Comparison of ENCODE assay signal across 1 cellular context in genomic region chr7:143901360-143901709, GRCh38.
TF ChIP-seq lines count a peak whose summit lies in the region.

No MANE protein-coding gene starts in this region.

TF ChIP-seq in HCT116, 20 proteins besides CTCF, POLR2A, EP300 and RAD21:
- TF ChIP-seq ZBTB33 (IDR thresholded peaks at IDR 0.05; ENCODE audit: extremely low read depth, insufficient replicate concordance, low read length) (no peak), YY1 (IDR thresholded peaks at IDR 0.05; ENCODE audit: extremely low read depth, insufficient replicate concordance, low read depth, low read length) (no peak), EZH2phosphoT487 (IDR thresholded peaks at IDR 0.05; ENCODE audit: borderline replicate concordance) (no peak), SIN3A (IDR thresholded peaks at IDR 0.05; ENCODE audit: low read depth) (no peak), ELF1 (IDR thresholded peaks at IDR 0.05; ENCODE audit: borderline replicate concordance, low read depth) (no peak), EGR1 (IDR thresholded peaks at IDR 0.05; ENCODE audit: low read depth) (no peak), ATF3 (IDR thresholded peaks at IDR 0.05) (no peak), POLR2AphosphoS5 (IDR thresholded peaks at IDR 0.05; ENCODE audit: low read depth, low read length) (no peak), ZFX (IDR thresholded peaks at IDR 0.05) (no peak), ZNF274 (IDR thresholded peaks at IDR 0.05; ENCODE audit: low read depth, low read length) (no peak), REST (IDR thresholded peaks at IDR 0.05; ENCODE audit: low read depth) (no peak), CEBPB (IDR thresholded peaks at IDR 0.05; ENCODE audit: low read depth) (no peak), SRF (IDR thresholded peaks at IDR 0.05; ENCODE audit: low read depth) (no peak), CBX3 (IDR thresholded peaks at IDR 0.05; ENCODE audit: low read depth) (no peak), FOSL1 (IDR thresholded peaks at IDR 0.05; ENCODE audit: low read depth) (no peak)
TF ChIP-seq in HCT116: peak in this region for 0.
